In genomic region chr9:91364702-91365101, GRCh38 we compare ENCODE assay signal across 29 cellular contexts.
"Had no signal": no experiment of that assay in that cellular context is flagged by ENCODE, and none has a peak within 500 bp of the region (broad histone marks: within the 10 kb centered on the region; RNA-seq: fewer than 3 reads in every experiment).

No MANE protein-coding gene starts in this region.

- ATAC-seq: heart left ventricle; left colon; left lung; lower lobe of right lung; right lobe of liver; stimulated activated effector memory CD8-positive, alpha-beta T cell treated with anti-CD3 and anti-CD28 coated beads, Interleukin-12 subunit alpha, Interleukin-12 subunit beta, amount 100 ng/mL, for 72 hours; upper lobe of right lung had no signal

- H3K9me3 ChIP-seq: heart left ventricle, left lung, lower lobe of right lung, right atrium auricular region, right lobe of liver, suprapubic skin, thoracic aorta, tibial artery, upper lobe of right lung had no signal

- H3K9me3 Mint-ChIP-seq: immature natural killer cell; stimulated activated effector memory CD8-positive, alpha-beta T cell treated with anti-CD3 and anti-CD28 coated beads, Interleukin-12 subunit alpha, Interleukin-12 subunit beta, amount 100 ng/mL, for 72 hours; stimulated activated naive CD8-positive, alpha-beta T cell treated with anti-CD3 and anti-CD28 coated beads, Interleukin-15, Interleukin-2, amounts not matched to agents 100 ng/mL and 50 ng/mL, for 24 hours had no signal

- H3K4me3 Mint-ChIP-seq: mesothelial cell of epicardium; nephron progenitor cell; stimulated activated effector memory CD8-positive, alpha-beta T cell treated with anti-CD3 and anti-CD28 coated beads, Interleukin-12 subunit alpha, Interleukin-12 subunit beta, amount 100 ng/mL, for 72 hours; stimulated activated naive CD8-positive, alpha-beta T cell treated with anti-CD3 and anti-CD28 coated beads, Interleukin-15, Interleukin-2, amounts not matched to agents 100 ng/mL and 50 ng/mL, for 24 hours had no signal

- FAIRE-seq: islet of Langerhans, kidney, urothelium cell line had no signal

- H3K27ac Mint-ChIP-seq: immature natural killer cell; mesothelial cell of epicardium; naive B cell; nephron progenitor cell; stimulated activated effector memory CD8-positive, alpha-beta T cell treated with anti-CD3 and anti-CD28 coated beads, Interleukin-12 subunit alpha, Interleukin-12 subunit beta, amount 100 ng/mL, for 72 hours; stimulated activated naive CD8-positive, alpha-beta T cell treated with anti-CD3 and anti-CD28 coated beads, Interleukin-15, Interleukin-2, amounts not matched to agents 100 ng/mL and 50 ng/mL, for 24 hours had no signal

- H3K36me3 ChIP-seq: heart left ventricle, left lung, lower lobe of right lung, right atrium auricular region, right lobe of liver, spleen, suprapubic skin, thoracic aorta, tibial artery, upper lobe of right lung had no signal

- H3K9ac ChIP-seq: parathyroid adenoma had no signal

- H3K27me3 ChIP-seq: heart left ventricle, left lung, right atrium auricular region, right lobe of liver, spleen, suprapubic skin, tibial artery, upper lobe of right lung had no signal

- H3K4me3 ChIP-seq: heart left ventricle, left lung, lower lobe of right lung, right atrium auricular region, right lobe of liver, skin epidermis, spleen, suprapubic skin, thoracic aorta, tibial artery, upper lobe of right lung had no signal

- H3K27ac ChIP-seq: heart left ventricle, left lung, lower lobe of right lung, parathyroid adenoma, right atrium auricular region, right lobe of liver, skin epidermis, spleen, suprapubic skin, thoracic aorta, tibial artery, upper lobe of right lung had no signal

- H3K36me3 Mint-ChIP-seq: immature natural killer cell, mesothelial cell of epicardium, naive B cell had no signal

- H2AFZ ChIP-seq: parathyroid adenoma had no signal

- DNase-seq: glutamatergic neuron; heart left ventricle; hypothalamus; immature natural killer cell; kidney; left colon; left lung; lower lobe of right lung; mesendoderm; naive B cell; nephron progenitor cell; nucleus accumbens; right lobe of liver; spleen; stimulated activated CD4-positive, alpha-beta T cell treated with anti-CD3 and anti-CD28 coated beads, Interleukin-4, amount 100 ng/mL, for 24 hours; stimulated activated naive CD4-positive, alpha-beta T cell; tibial artery; trophoblast cell; upper lobe of right lung had no signal
